19 cellular contexts compared by ENCODE assay signal in the genomic region with DNA sequence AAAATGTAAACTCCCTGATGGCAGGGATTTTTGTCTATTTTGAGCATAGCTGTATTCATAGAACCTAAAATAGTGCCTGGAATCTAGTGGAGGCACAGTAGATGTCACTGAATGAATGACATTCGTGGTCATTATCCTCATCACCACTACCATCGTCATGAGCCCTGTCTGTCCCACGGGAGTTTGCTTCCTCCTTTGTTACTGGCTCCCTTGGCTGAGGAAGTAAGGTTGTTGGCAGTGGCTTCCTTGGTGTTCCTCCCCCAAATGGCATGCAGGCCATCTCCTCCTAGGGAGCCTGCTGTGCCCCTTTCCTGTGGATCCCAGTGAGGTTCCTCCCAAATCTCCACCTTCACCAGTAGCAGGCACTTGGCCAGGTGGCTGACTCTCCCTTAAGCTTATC.
A peak's percentile ranks its signal among the peaks of the same experiment; 100 is the strongest.
DNase-seq lines count a peak whose midpoint lies in the region; FAIRE-seq and TF ChIP-seq lines count a peak whose summit lies in the region.
"Had no signal": no experiment of that assay in that cellular context is flagged by ENCODE, and none has a peak within 500 bp of the region (broad histone marks: within the 10 kb centered on the region; RNA-seq: fewer than 3 reads in every experiment).

No MANE protein-coding gene starts in this region.

- DNase-seq in GF-D8 (lab: John Stamatoyannopoulos, UW) (peak; percentile 31), SKM-1 (lab: John Stamatoyannopoulos, UW; ENCODE audit: unreplicated experiment) (peak; percentile 10), H1 (ENCODE audit: low read depth in 1 of 2, low spot score in 2 of 2) (no peak), progenitor cell of endocrine pancreas (ENCODE audit: low spot score, unreplicated experiment) (no peak), dermis blood vessel endothelial cell (no peak), NCI-H446 treated with DMSO at 0.1 percent for 48 hours (lab: John Stamatoyannopoulos, UW) (no peak), SK-N-SH (no peak)
- DNase-seq: AML-193; CD4-positive, CD25-positive, alpha-beta regulatory T cell; EL; NCI-H1417 treated with DMSO at 0.1 percent for 48 hours; NCI-H1930; NCI-H226; NCI-H524 treated with DMSO at 0.1 percent for 48 hours; PC-9; SW 1271 had no signal

- H3F3A ChIP-seq in SK-N-SH (replicated peaks; ENCODE audit: insufficient read depth): no peaks in the 10 kb centered on the region

- no peaks in the 10 kb centered on the region for H3K27me3 ChIP-seq in H1 (replicated peaks in 1 of 4; ENCODE audit: control insufficient read depth in 3 of 4, extremely low read depth in 1 of 4, insufficient read depth in 3 of 4, low read length in 3 of 4)
- H3K27me3 ChIP-seq in SK-N-SH (ENCODE audit: insufficient read depth): peaks cover 6% of the 10 kb centered on the region; the same call in 1 of the 2 replicates

- H3K23me2 ChIP-seq in H1 (ENCODE audit: low read depth, low read length): no peaks in the 10 kb centered on the region; the same call in 1 of the 2 replicates

- H4K91ac ChIP-seq in H1 (replicated peaks; ENCODE audit: insufficient read length, low read length): no peak overlapping the region

- H3K23ac ChIP-seq in H1 (ENCODE audit: insufficient read length): no peak overlapping the region

- WGBS in H1 (ENCODE audit: extremely low coverage in 1 of 2, insufficient coverage in 1 of 2, insufficient read length in 1 of 2, insufficient replicate concordance in 2 of 2, low coverage in 1 of 2, low lambda C conversion rate in 2 of 2, missing lambda C conversion rate in 1 of 2), 2 experiments: 81% methylated on average over 3 of the region's 3 CpGs; no CpG with 5 or more reads in 1 of the 2 experiments
- 36% methylated on average over 3 of the region's 3 CpGs for WGBS in SK-N-SH (ENCODE audit: low lambda C conversion rate)

- no peak for TF ChIP-seq CTCF in H1 (IDR thresholded peaks at IDR 0.05; ENCODE audit: control extremely low read depth in 1 of 3, insufficient read depth in 1 of 3, low read depth in 1 of 3, low read length in 3 of 3)
- TF ChIP-seq CTCF in progenitor cell of endocrine pancreas (IDR thresholded peaks at IDR 0.05; ENCODE audit: unreplicated experiment): no peak
- no peak for TF ChIP-seq CTCF in SK-N-SH (IDR thresholded peaks at IDR 0.05)

- no peaks in the 10 kb centered on the region for H3K9me3 Mint-ChIP-seq in progenitor cell of endocrine pancreas (ENCODE audit: low read depth)
- H3K9me3 Mint-ChIP-seq: CD4-positive, CD25-positive, alpha-beta regulatory T cell had no signal

- CTCF ChIA-PET in H1 (lab: Charles Lee; ENCODE audit: partially characterized antibody): interaction anchor here (0.8 to 4.8 kb wide), 6 partner anchors 10 to 111 kb away, joined by 3 to 27 read pairs (median 15); no protein-coding TSS in a partner anchor
- CTCF ChIA-PET in SK-N-SH (lab: Yijun Ruan, JAX): interaction anchor here (0.7 to 10.5 kb wide), 10 partner anchors 10 to 299 kb away, joined by 3 to 108 read pairs (median 4); no protein-coding TSS in a partner anchor

- H3K9me3 ChIP-seq in H1 (ENCODE audit: insufficient read depth in 2 of 2, low read depth in 1 of 2, low read length in 1 of 2): no peaks in the 10 kb centered on the region
- H3K9me3 ChIP-seq in SK-N-SH: no peaks in the 10 kb centered on the region

- no peak overlapping the region for H3K4ac ChIP-seq in H1 (replicated peaks; ENCODE audit: insufficient read length, low read depth, low read length)

- H4K20me1 ChIP-seq in H1 (replicated peaks in 1 of 2; ENCODE audit: control insufficient read depth in 1 of 2, insufficient read depth in 2 of 2, low read length in 2 of 2) (no peaks in the 10 kb centered on the region), SK-N-SH (ENCODE audit: insufficient read depth) (no peaks in the 10 kb centered on the region)

- H3K9ac ChIP-seq in H1 (replicated peaks in 1 of 4; ENCODE audit: extremely low read depth in 1 of 4, low read depth in 3 of 4, low read length in 3 of 4) (no peak overlapping the region), SK-N-SH (no peak overlapping the region)

- peak overlapping the region; percentile 33 for H3K27ac Mint-ChIP-seq in progenitor cell of endocrine pancreas
- H3K27ac Mint-ChIP-seq: CD4-positive, CD25-positive, alpha-beta regulatory T cell had no signal

- peak overlapping the region; percentile 49 for H2BK20ac ChIP-seq in H1 (ENCODE audit: low read length)

- no peak overlapping the region for H3K4me3 Mint-ChIP-seq in progenitor cell of endocrine pancreas (ENCODE audit: low read depth)
- H3K4me3 Mint-ChIP-seq: CD4-positive, CD25-positive, alpha-beta regulatory T cell had no signal

- H3K27ac ChIP-seq in H1 (ENCODE audit: low read depth, low read length): no peak overlapping the region
- H3K27ac ChIP-seq in SK-N-SH (ENCODE audit: low read depth in 2 of 2, low read length in 1 of 2): peak overlapping the region in 1 of 2 experiments; percentile 85; a peak in 2 of 4 replicates
- H3K27ac ChIP-seq: PC-9, RWPE1 had no signal

- H3K9me2 ChIP-seq in SK-N-SH: no peaks in the 10 kb centered on the region

- no peak overlapping the region; the same call in 1 of the 2 replicates for H4K8ac ChIP-seq in H1 (ENCODE audit: extremely low read depth, insufficient read depth, low read length)

- H3K36me3 Mint-ChIP-seq in progenitor cell of endocrine pancreas (ENCODE audit: insufficient read depth): no peaks in the 10 kb centered on the region

- H3K4me1 ChIP-seq in H1 (replicated peaks in 1 of 4; ENCODE audit: control insufficient read depth in 3 of 4, insufficient read depth in 4 of 4, low read length in 3 of 4) (peaks cover 7 to 21% (median 14%) of the 10 kb centered on the region in 4 experiments), SK-N-SH (ENCODE audit: control insufficient read depth in 1 of 2, insufficient read depth in 2 of 2, low read depth in 1 of 2, low read length in 1 of 2) (peaks cover 0 to 70% of the 10 kb centered on the region in 2 experiments; a peak in 1 of 4 replicates)

- H3K27me3 Mint-ChIP-seq in progenitor cell of endocrine pancreas: peaks cover 16% of the 10 kb centered on the region

- no peak overlapping the region for H3K56ac ChIP-seq in H1 (replicated peaks; ENCODE audit: insufficient read length, low read depth, low read length)

- no peak for FAIRE-seq in H1 (lab: Jason Lieb, UNC)
- FAIRE-seq: GM12891, K562 had no signal

- peaks cover 16% of the 10 kb centered on the region for H3K4me1 Mint-ChIP-seq in progenitor cell of endocrine pancreas (ENCODE audit: low read depth)
- H3K4me1 Mint-ChIP-seq: CD4-positive, CD25-positive, alpha-beta regulatory T cell had no signal

- H3K14ac ChIP-seq in H1 (ENCODE audit: insufficient read length): no peak overlapping the region

- H2AFZ ChIP-seq in H1 (ENCODE audit: low read length) (no peak overlapping the region), SK-N-SH (ENCODE audit: low read depth) (no peak overlapping the region)
- H2AFZ ChIP-seq: PC-9 had no signal

- H3K4me2 ChIP-seq in H1 (ENCODE audit: insufficient read depth in 1 of 2, low read depth in 2 of 2, low read length in 2 of 2) (no peak overlapping the region), SK-N-SH (no peak overlapping the region)
- H3K4me2 ChIP-seq: PC-9 had no signal

- H3K18ac ChIP-seq in H1 (ENCODE audit: extremely low read depth, low read length): no peak overlapping the region

- no peak overlapping the region for H3K4me3 ChIP-seq in H1 (ENCODE audit: extremely low read depth in 1 of 4, insufficient read depth in 2 of 4, low read depth in 3 of 4, low read length in 4 of 4)
- H3K4me3 ChIP-seq in SK-N-SH (ENCODE audit: low read depth in 2 of 2, low read length in 1 of 2): no peak overlapping the region
- H3K4me3 ChIP-seq: K562, PC-9 had no signal

- no peak overlapping the region for H2BK15ac ChIP-seq in H1 (ENCODE audit: low read length)

- H3K79me1 ChIP-seq in H1 (ENCODE audit: low read depth, low read length): no peaks in the 10 kb centered on the region

- H2AK5ac ChIP-seq in H1 (ENCODE audit: low read depth, low read length): no peak overlapping the region

- POLR2A ChIA-PET in H1 (lab: Charles Lee; ENCODE audit: partially characterized antibody) (interaction anchor here (2.1 kb wide), 1 partner anchor 8 kb away, joined by 4 read pairs; no protein-coding TSS in a partner anchor), SK-N-SH (lab: Yijun Ruan, JAX) (no interaction called here)

- TF ChIP-seq EP300 in H1 (IDR thresholded peaks at IDR 0.05; ENCODE audit: borderline replicate concordance in 1 of 2, low read depth in 2 of 2, low read length in 2 of 2): no peak
- TF ChIP-seq EP300 in SK-N-SH (IDR thresholded peaks at IDR 0.05; ENCODE audit: borderline replicate concordance in 1 of 2, low read depth in 1 of 2, low read length in 1 of 2): no peak

- no peak for TF ChIP-seq POLR2A in H1 (IDR thresholded peaks at IDR 0.05; ENCODE audit: control extremely low read depth in 1 of 2, low read depth in 2 of 2, low read length in 2 of 2)

- peak overlapping the region; percentile 46; the same call in 1 of the 2 replicates for H2BK5ac ChIP-seq in H1 (ENCODE audit: low read depth, low read length)

- no peak overlapping the region for H4K5ac ChIP-seq in H1 (ENCODE audit: insufficient read length, low read depth, low read length)

- H3K79me2 ChIP-seq in H1 (ENCODE audit: control insufficient read depth in 1 of 2, insufficient read depth in 2 of 2, low read length in 2 of 2) (no peaks in the 10 kb centered on the region), SK-N-SH (ENCODE audit: insufficient read depth) (no peaks in the 10 kb centered on the region)

- H2BK12ac ChIP-seq in H1 (ENCODE audit: low read depth, low read length): peak overlapping the region; percentile 20; the same call in 1 of the 2 replicates

- no peak overlapping the region for H2BK120ac ChIP-seq in H1 (replicated peaks; ENCODE audit: low read depth, low read length)

- H3K36me3 ChIP-seq in H1 (ENCODE audit: control insufficient read depth in 2 of 4, insufficient read depth in 4 of 4, low read length in 3 of 4) (no peaks in the 10 kb centered on the region), SK-N-SH (replicated peaks in 1 of 2; ENCODE audit: control insufficient read depth in 1 of 2, insufficient read depth in 2 of 2, low read length in 1 of 2) (no peaks in the 10 kb centered on the region)

- TF ChIP-seq RAD21 in H1 (IDR thresholded peaks at IDR 0.05 in 1 of 2, conservative IDR thresholded peaks at IDR 0.05 in 1 of 2; ENCODE audit: low read depth in 2 of 2, low read length in 2 of 2): no peak
- TF ChIP-seq RAD21 in SK-N-SH (IDR thresholded peaks at IDR 0.05; ENCODE audit: low read length): no peak

TF ChIP-seq in H1, 55 proteins besides CTCF, POLR2A, EP300 and RAD21 (continues in another document):
- TF ChIP-seq BACH1 (IDR thresholded peaks at IDR 0.05; ENCODE audit: low read length): no peak
- TF ChIP-seq SUZ12 (IDR thresholded peaks at IDR 0.05; ENCODE audit: low read length): no peak
- TF ChIP-seq KDM1A (IDR thresholded peaks at IDR 0.05; ENCODE audit: borderline replicate concordance, low read length): no peak
- TF ChIP-seq GABPA (IDR thresholded peaks at IDR 0.05; ENCODE audit: borderline replicate concordance, insufficient read depth, low read length): no peak

TF ChIP-seq in SK-N-SH, 30 proteins besides CTCF, POLR2A, EP300 and RAD21 (continues in another document):
- TF ChIP-seq CHD2 (IDR thresholded peaks at IDR 0.05; ENCODE audit: low read length, partially characterized antibody) (no peak), ELF1 (IDR thresholded peaks at IDR 0.05) (no peak), SIN3A (IDR thresholded peaks at IDR 0.05; ENCODE audit: borderline replicate concordance, low read depth, low read length) (no peak), JUND (IDR thresholded peaks at IDR 0.05) (no peak), RCOR1 (IDR thresholded peaks at IDR 0.05; ENCODE audit: low read length) (no peak)

Comparison
In these comparisons a context has a peak if more than half of its experiments do, and no peak if none do; other contexts are left out.
1. DNase-seq: peak in GF-D8 (single experiment) and SKM-1 (single experiment); none in H1 (0 of 2), progenitor cell of endocrine pancreas (single experiment), dermis blood vessel endothelial cell (single experiment), NCI-H446 treated with DMSO at 0.1 percent for 48 hours (single experiment) and SK-N-SH (single experiment).